ENCODE assay signal across 9 cellular contexts in genomic region chr21:34367320-34367935, GRCh38. TPM values are rescaled to one million over a fixed set of nuclear protein-coding genes. Genes with fewer than 3 reads are reported as not detected.
DNase-seq lines count a peak whose midpoint lies in the region; FAIRE-seq and TF ChIP-seq lines count a peak whose summit lies in the region.
"Had no signal": no experiment of that assay in that cellular context is flagged by ENCODE, and none has a peak within 500 bp of the region (broad histone marks: within the 10 kb centered on the region; RNA-seq: fewer than 3 reads in every experiment).

No MANE protein-coding gene starts in this region.

- H3K27me3 ChIP-seq in mesenchymal stem cell (ENCODE audit: control insufficient read depth in 1 of 2, insufficient read depth in 1 of 2, low read length in 2 of 2) (peaks cover 0 to 7% of the 10 kb centered on the region in 2 experiments), transverse colon (no peaks in the 10 kb centered on the region)

- TF ChIP-seq EP300 in transverse colon (IDR thresholded peaks at IDR 0.05; ENCODE audit: low read depth), result no peak

- no peak overlapping the region for H4K91ac ChIP-seq in mesenchymal stem cell (ENCODE audit: low read length)

- H2BK120ac ChIP-seq in mesenchymal stem cell (ENCODE audit: low read depth, low read length), result no peak overlapping the region

- H2BK15ac ChIP-seq in mesenchymal stem cell (ENCODE audit: low read depth, poor library complexity, severe bottlenecking), result no peak overlapping the region

- TF ChIP-seq POLR2A in transverse colon (IDR thresholded peaks at IDR 0.05), result no peak

- POLR2A ChIA-PET in GM10248 (lab: Yijun Ruan, JAX), result no interaction called here

- peak overlapping the region; percentile 40 for H3K4me2 ChIP-seq in mesenchymal stem cell (ENCODE audit: low read length, poor library complexity, severe bottlenecking)

- H3K27ac ChIP-seq in mesenchymal stem cell (ENCODE audit: low read length, poor library complexity, severe bottlenecking), result no peak overlapping the region
- H3K27ac ChIP-seq in transverse colon, result no peak overlapping the region

- 79% methylated on average over 3 of the region's 3 CpGs for WGBS in mesenchymal stem cell
- 45 to 73% methylated on average over 3 of the region's 3 CpGs for WGBS in transverse colon (ENCODE audit: low coverage in 1 of 2), 2 donors

- H2AFZ ChIP-seq in mesenchymal stem cell (ENCODE audit: low read depth, low read length), result no peak overlapping the region

- no peaks in the 10 kb centered on the region for H3K79me1 ChIP-seq in mesenchymal stem cell (replicated peaks; ENCODE audit: low read length, poor library complexity, severe bottlenecking)

- no peak overlapping the region for H2BK5ac ChIP-seq in mesenchymal stem cell (ENCODE audit: low read depth, low read length, poor library complexity, severe bottlenecking)

- no peak overlapping the region for H3K9ac ChIP-seq in mesenchymal stem cell (ENCODE audit: low read length)

- H4K8ac ChIP-seq in mesenchymal stem cell (ENCODE audit: low read length), result no peak overlapping the region

- no peaks in the 10 kb centered on the region for H3K4me1 ChIP-seq in mesenchymal stem cell (ENCODE audit: control insufficient read depth, insufficient read depth, low read depth, low read length)
- peaks cover 0 to 4% (median 0%) of the 10 kb centered on the region in 4 donors for H3K4me1 ChIP-seq in transverse colon

- H3K23ac ChIP-seq in mesenchymal stem cell (ENCODE audit: low read length in 2 of 2), result no peak overlapping the region

- FAIRE-seq in A204.1 (lab: Jason Lieb, UNC), result peak; percentile 97
- FAIRE-seq: islet of Langerhans had no signal

- H3K36me3 ChIP-seq in mesenchymal stem cell (ENCODE audit: control insufficient read depth in 1 of 2, insufficient read depth in 2 of 2, low read depth in 1 of 2, low read length in 2 of 2) (no peaks in the 10 kb centered on the region), transverse colon (no peaks in the 10 kb centered on the region)

- H3K9me3 ChIP-seq in mesenchymal stem cell (ENCODE audit: control insufficient read depth, low read length) (no peaks in the 10 kb centered on the region), transverse colon (no peaks in the 10 kb centered on the region)

- H3K4me3 ChIP-seq in mesenchymal stem cell (ENCODE audit: insufficient read depth in 1 of 2, low read depth in 1 of 2, low read length in 2 of 2) (no peak overlapping the region), transverse colon (no peak overlapping the region)

- in situ Hi-C loops in transverse colon (cut with MboI; ENCODE audit: low pct_ligation_motif_present in 1 of 4, low pct_unique_long_range_greater_than_20kb in 1 of 4, low sequenced_read_pairs in 3 of 4), result no loop called here

- no peak overlapping the region for H3K18ac ChIP-seq in mesenchymal stem cell (ENCODE audit: low read depth in 1 of 2, low read length in 2 of 2)

- no peak overlapping the region for H3K4ac ChIP-seq in mesenchymal stem cell (ENCODE audit: low read depth in 1 of 2, low read length in 2 of 2)

- no peak overlapping the region for H2AK5ac ChIP-seq in mesenchymal stem cell (ENCODE audit: low read length, severe bottlenecking)

- DNase-seq in GM10248 (ENCODE audit: extremely low spot score) (peak; percentile 40), NCI-H187 (lab: John Stamatoyannopoulos, UW) (peak; percentile 9 to 39), T1000 (lab: John Stamatoyannopoulos, UW) (peak; percentile 47), dermis microvascular lymphatic vessel endothelial cell (ENCODE audit: low read depth in 2 of 2) (peak; percentile 20 to 64), mesenchymal stem cell (peak; percentile 78), transverse colon (peak; percentile 30), mesenteric fat pad (ENCODE audit: low spot score) (no peak)

- peak; percentile 69 for TF ChIP-seq CTCF in GM10248 (IDR thresholded peaks at IDR 0.05; ENCODE audit: control extremely low read depth, extremely low read depth, low read depth, missing control alignments)
- TF ChIP-seq CTCF in transverse colon (IDR thresholded peaks at IDR 0.05), result peak; percentile 45 to 61 (median 56)

- no peak overlapping the region for H2BK12ac ChIP-seq in mesenchymal stem cell (ENCODE audit: low read length in 2 of 2)

- intact Hi-C loops in transverse colon (cut with DNase I; ENCODE audit: low total_unique reads), result no loop called here

- CTCF ChIA-PET in GM10248 (lab: Yijun Ruan, JAX), result interaction anchor here (0.6 to 4.0 kb wide), 22 partner anchors 9 to 443 kb away, joined by 3 to 22 read pairs (median 4); no protein-coding TSS in a partner anchor

- H3K14ac ChIP-seq in mesenchymal stem cell (ENCODE audit: low read length in 2 of 2), result no peak overlapping the region

RNA-seq across cellular contexts. Expression of gene KCNE2, which starts 3.6 kb away (rescaled TPM):
- total RNA-seq in dermis microvascular lymphatic vessel endothelial cell (not detected in 2 replicates), transverse colon (not detected), mesenteric fat pad (not detected)
- 0.04 TPM for polyA plus RNA-seq in mesenchymal stem cell (2013, experiment 1 of 2)
- not detected for polyA plus RNA-seq in mesenchymal stem cell (2013, experiment 2 of 2)

RNA-seq across cellular contexts. Expression of gene SMIM11, which starts 7.9 kb away (rescaled TPM):
- total RNA-seq in dermis microvascular lymphatic vessel endothelial cell (1.4 and 5.6 TPM in 2 replicates), transverse colon (10 to 100 TPM in 1 of 4 donors, 1 to 10 TPM in 3; 2.2 to 11.7 (median 5.1) TPM), mesenteric fat pad (3.9 TPM)
- 10.8 TPM for polyA plus RNA-seq in mesenchymal stem cell (2013, experiment 1 of 2)
- 11.4 TPM for polyA plus RNA-seq in mesenchymal stem cell (2013, experiment 2 of 2)

RNA-seq across cellular contexts. Expression of gene SMIM34, which starts 56.3 kb away (rescaled TPM):
- total RNA-seq in dermis microvascular lymphatic vessel endothelial cell, result not detected in 2 replicates
- polyA plus RNA-seq in mesenchymal stem cell (2013, experiment 1 of 2), result not detected
- not detected for polyA plus RNA-seq in mesenchymal stem cell (2013, experiment 2 of 2)
- total RNA-seq in transverse colon, result not detected
- not detected for total RNA-seq in mesenteric fat pad
